10 cellular contexts compared by ENCODE assay signal in the genomic region with DNA sequence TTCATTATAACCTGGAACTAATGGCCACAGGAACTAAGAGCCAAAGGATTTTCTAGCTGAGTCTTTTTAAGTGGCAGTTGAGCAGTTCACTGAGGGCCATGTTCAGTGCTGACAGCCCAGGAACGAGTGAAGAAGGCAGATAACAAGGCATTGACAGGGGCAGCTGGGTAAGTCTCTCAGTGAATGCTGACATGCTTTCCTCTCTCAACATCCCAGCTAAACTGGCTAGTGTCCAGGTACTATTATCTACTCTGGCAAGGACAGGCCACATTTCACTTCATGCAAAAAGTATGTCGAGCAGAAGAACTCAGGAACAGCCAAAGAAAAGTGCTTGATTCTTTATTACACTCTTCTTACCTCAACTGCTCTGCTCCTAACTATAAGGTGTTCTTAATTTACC.
DNase-seq lines count a peak whose midpoint lies in the region; ATAC-seq and TF ChIP-seq lines count a peak whose summit lies in the region.
"Had no signal": no experiment of that assay in that cellular context is flagged by ENCODE, and none has a peak within 500 bp of the region (broad histone marks: within the 10 kb centered on the region; RNA-seq: fewer than 3 reads in every experiment).

No MANE protein-coding gene starts in this region.

- H3K9me3 Mint-ChIP-seq in WTC11 (no peaks in the 10 kb centered on the region), glutamatergic neuron (ENCODE audit: unreplicated experiment) (no peaks in the 10 kb centered on the region)

- H3K27ac Mint-ChIP-seq in WTC11 = peak overlapping the region; percentile 14; the same call in 1 of the 2 replicates
- H3K27ac Mint-ChIP-seq in glutamatergic neuron (ENCODE audit: unreplicated experiment) = peak overlapping the region; percentile 7

- TF ChIP-seq CTCF in WTC11 (IDR thresholded peaks at IDR 0.05) (no peak), glutamatergic neuron (IDR thresholded peaks at IDR 0.05; ENCODE audit: partially characterized antibody, unreplicated experiment) (no peak)

- H3K4me1 Mint-ChIP-seq in WTC11 = peaks cover 47% of the 10 kb centered on the region
- H3K4me1 Mint-ChIP-seq in glutamatergic neuron (ENCODE audit: low read depth, unreplicated experiment) = peaks cover 27% of the 10 kb centered on the region

- no peak overlapping the region for H3K4me3 ChIP-seq in skeletal muscle cell (ENCODE audit: low read depth, low read length)
- H3K4me3 ChIP-seq: lower lobe of right lung had no signal

- H3K4me3 Mint-ChIP-seq in WTC11 (no peak overlapping the region), glutamatergic neuron (ENCODE audit: unreplicated experiment) (no peak overlapping the region)

- H3K36me3 Mint-ChIP-seq in WTC11 = no peaks in the 10 kb centered on the region
- H3K36me3 Mint-ChIP-seq in glutamatergic neuron (ENCODE audit: unreplicated experiment) = no peaks in the 10 kb centered on the region

- H3K27me3 Mint-ChIP-seq in WTC11 (ENCODE audit: low read depth) = no peaks in the 10 kb centered on the region
- H3K27me3 Mint-ChIP-seq in glutamatergic neuron (ENCODE audit: unreplicated experiment) = peaks cover 2% of the 10 kb centered on the region

- POLR2A ChIA-PET in WTC11 (lab: Charles Lee) = no interaction called here

- DNase-seq in NCI-H345 (lab: John Stamatoyannopoulos, UW) = peak; percentile 13
- no peak for DNase-seq in NCI-H345 treated with DMSO at 0.1 percent for 48 hours (lab: John Stamatoyannopoulos, UW; ENCODE audit: unreplicated experiment)
- DNase-seq in WTC11 (ENCODE audit: low spot score) = no peak
- DNase-seq in glutamatergic neuron = no peak
- DNase-seq in skeletal muscle cell (ENCODE audit: low read depth) = peak; percentile 68
- no peak for DNase-seq in KBM-7
- DNase-seq: lower lobe of right lung, NCI-H187 treated with DMSO at 0.1 percent for 48 hours had no signal

- in situ Hi-C loops in KBM-7 (cut with MboI; ENCODE audit: low pct_unique_long_range_greater_than_20kb, low sequenced_read_pairs) = no loop called here

- ATAC-seq in WTC11 = peak; percentile 46
- ATAC-seq in HG03097 (IDR thresholded peaks at IDR 0.05; ENCODE audit: low FRiP score, unreplicated experiment) = no peak
- no peak for ATAC-seq in HG02870 (IDR thresholded peaks at IDR 0.05; ENCODE audit: unreplicated experiment)
- ATAC-seq: lower lobe of right lung had no signal

- CTCF ChIA-PET in WTC11 (lab: Charles Lee) = no interaction called here

TF ChIP-seq in WTC11, 78 proteins besides CTCF, POLR2A, EP300 and RAD21:
- TF ChIP-seq, protein P1, sequence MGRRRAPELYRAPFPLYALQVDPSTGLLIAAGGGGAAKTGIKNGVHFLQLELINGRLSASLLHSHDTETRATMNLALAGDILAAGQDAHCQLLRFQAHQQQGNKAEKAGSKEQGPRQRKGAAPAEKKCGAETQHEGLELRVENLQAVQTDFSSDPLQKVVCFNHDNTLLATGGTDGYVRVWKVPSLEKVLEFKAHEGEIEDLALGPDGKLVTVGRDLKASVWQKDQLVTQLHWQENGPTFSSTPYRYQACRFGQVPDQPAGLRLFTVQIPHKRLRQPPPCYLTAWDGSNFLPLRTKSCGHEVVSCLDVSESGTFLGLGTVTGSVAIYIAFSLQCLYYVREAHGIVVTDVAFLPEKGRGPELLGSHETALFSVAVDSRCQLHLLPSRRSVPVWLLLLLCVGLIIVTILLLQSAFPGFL (CRISPR knock-in tag; IDR thresholded peaks at IDR 0.05; ENCODE audit: borderline replicate concordance) = no peak
- TF ChIP-seq TEAD1 (CRISPR knock-in tag; IDR thresholded peaks at IDR 0.05) = no peak
- TF ChIP-seq ZNF317 (CRISPR knock-in tag; IDR thresholded peaks at IDR 0.05; ENCODE audit: borderline replicate concordance, low read depth) = no peak
- no peak for TF ChIP-seq FOXP1 (CRISPR knock-in tag; IDR thresholded peaks at IDR 0.05; ENCODE audit: borderline replicate concordance)
- TF ChIP-seq, protein P2, sequence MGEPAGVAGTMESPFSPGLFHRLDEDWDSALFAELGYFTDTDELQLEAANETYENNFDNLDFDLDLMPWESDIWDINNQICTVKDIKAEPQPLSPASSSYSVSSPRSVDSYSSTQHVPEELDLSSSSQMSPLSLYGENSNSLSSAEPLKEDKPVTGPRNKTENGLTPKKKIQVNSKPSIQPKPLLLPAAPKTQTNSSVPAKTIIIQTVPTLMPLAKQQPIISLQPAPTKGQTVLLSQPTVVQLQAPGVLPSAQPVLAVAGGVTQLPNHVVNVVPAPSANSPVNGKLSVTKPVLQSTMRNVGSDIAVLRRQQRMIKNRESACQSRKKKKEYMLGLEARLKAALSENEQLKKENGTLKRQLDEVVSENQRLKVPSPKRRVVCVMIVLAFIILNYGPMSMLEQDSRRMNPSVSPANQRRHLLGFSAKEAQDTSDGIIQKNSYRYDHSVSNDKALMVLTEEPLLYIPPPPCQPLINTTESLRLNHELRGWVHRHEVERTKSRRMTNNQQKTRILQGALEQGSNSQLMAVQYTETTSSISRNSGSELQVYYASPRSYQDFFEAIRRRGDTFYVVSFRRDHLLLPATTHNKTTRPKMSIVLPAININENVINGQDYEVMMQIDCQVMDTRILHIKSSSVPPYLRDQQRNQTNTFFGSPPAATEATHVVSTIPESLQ (CRISPR knock-in tag; IDR thresholded peaks at IDR 0.05) = no peak
- no peak for TF ChIP-seq TCF7 (CRISPR knock-in tag; IDR thresholded peaks at IDR 0.05; ENCODE audit: low read depth)
- no peak for TF ChIP-seq ZNF138 (CRISPR knock-in tag; conservative IDR thresholded peaks at IDR 0.05)
- TF ChIP-seq, protein P3, sequence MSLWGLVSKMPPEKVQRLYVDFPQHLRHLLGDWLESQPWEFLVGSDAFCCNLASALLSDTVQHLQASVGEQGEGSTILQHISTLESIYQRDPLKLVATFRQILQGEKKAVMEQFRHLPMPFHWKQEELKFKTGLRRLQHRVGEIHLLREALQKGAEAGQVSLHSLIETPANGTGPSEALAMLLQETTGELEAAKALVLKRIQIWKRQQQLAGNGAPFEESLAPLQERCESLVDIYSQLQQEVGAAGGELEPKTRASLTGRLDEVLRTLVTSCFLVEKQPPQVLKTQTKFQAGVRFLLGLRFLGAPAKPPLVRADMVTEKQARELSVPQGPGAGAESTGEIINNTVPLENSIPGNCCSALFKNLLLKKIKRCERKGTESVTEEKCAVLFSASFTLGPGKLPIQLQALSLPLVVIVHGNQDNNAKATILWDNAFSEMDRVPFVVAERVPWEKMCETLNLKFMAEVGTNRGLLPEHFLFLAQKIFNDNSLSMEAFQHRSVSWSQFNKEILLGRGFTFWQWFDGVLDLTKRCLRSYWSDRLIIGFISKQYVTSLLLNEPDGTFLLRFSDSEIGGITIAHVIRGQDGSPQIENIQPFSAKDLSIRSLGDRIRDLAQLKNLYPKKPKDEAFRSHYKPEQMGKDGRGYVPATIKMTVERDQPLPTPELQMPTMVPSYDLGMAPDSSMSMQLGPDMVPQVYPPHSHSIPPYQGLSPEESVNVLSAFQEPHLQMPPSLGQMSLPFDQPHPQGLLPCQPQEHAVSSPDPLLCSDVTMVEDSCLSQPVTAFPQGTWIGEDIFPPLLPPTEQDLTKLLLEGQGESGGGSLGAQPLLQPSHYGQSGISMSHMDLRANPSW (CRISPR knock-in tag; conservative IDR thresholded peaks at IDR 0.05; ENCODE audit: low read depth) = no peak
- no peak for TF ChIP-seq HMGA2 (CRISPR knock-in tag; IDR thresholded peaks at IDR 0.05)
- no peak for TF ChIP-seq NR3C1 (CRISPR knock-in tag; conservative IDR thresholded peaks at IDR 0.05; ENCODE audit: low read depth)
- no peak for TF ChIP-seq ATF1 (CRISPR knock-in tag; IDR thresholded peaks at IDR 0.05)
- TF ChIP-seq JAZF1 (CRISPR knock-in tag; IDR thresholded peaks at IDR 0.05) = no peak
- TF ChIP-seq, protein P4, sequence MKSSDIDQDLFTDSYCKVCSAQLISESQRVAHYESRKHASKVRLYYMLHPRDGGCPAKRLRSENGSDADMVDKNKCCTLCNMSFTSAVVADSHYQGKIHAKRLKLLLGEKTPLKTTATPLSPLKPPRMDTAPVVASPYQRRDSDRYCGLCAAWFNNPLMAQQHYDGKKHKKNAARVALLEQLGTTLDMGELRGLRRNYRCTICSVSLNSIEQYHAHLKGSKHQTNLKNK (CRISPR knock-in tag; IDR thresholded peaks at IDR 0.05) = no peak
- TF ChIP-seq, protein P5, sequence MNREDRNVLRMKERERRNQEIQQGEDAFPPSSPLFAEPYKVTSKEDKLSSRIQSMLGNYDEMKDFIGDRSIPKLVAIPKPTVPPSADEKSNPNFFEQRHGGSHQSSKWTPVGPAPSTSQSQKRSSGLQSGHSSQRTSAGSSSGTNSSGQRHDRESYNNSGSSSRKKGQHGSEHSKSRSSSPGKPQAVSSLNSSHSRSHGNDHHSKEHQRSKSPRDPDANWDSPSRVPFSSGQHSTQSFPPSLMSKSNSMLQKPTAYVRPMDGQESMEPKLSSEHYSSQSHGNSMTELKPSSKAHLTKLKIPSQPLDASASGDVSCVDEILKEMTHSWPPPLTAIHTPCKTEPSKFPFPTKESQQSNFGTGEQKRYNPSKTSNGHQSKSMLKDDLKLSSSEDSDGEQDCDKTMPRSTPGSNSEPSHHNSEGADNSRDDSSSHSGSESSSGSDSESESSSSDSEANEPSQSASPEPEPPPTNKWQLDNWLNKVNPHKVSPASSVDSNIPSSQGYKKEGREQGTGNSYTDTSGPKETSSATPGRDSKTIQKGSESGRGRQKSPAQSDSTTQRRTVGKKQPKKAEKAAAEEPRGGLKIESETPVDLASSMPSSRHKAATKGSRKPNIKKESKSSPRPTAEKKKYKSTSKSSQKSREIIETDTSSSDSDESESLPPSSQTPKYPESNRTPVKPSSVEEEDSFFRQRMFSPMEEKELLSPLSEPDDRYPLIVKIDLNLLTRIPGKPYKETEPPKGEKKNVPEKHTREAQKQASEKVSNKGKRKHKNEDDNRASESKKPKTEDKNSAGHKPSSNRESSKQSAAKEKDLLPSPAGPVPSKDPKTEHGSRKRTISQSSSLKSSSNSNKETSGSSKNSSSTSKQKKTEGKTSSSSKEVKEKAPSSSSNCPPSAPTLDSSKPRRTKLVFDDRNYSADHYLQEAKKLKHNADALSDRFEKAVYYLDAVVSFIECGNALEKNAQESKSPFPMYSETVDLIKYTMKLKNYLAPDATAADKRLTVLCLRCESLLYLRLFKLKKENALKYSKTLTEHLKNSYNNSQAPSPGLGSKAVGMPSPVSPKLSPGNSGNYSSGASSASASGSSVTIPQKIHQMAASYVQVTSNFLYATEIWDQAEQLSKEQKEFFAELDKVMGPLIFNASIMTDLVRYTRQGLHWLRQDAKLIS (CRISPR knock-in tag; IDR thresholded peaks at IDR 0.05; ENCODE audit: borderline replicate concordance) = no peak
- no peak for TF ChIP-seq ZNF396 (CRISPR knock-in tag; IDR thresholded peaks at IDR 0.05; ENCODE audit: borderline replicate concordance)
- TF ChIP-seq ZNF671 (CRISPR knock-in tag; IDR thresholded peaks at IDR 0.05) = no peak
- no peak for TF ChIP-seq FOXJ3 (CRISPR knock-in tag; IDR thresholded peaks at IDR 0.05; ENCODE audit: borderline replicate concordance)

Comparison
In these comparisons a context has a peak if more than half of its experiments do, and no peak if none do; other contexts are left out.
1. DNase-seq: peak in NCI-H345 (single experiment) and skeletal muscle cell (single experiment); none in NCI-H345 treated with DMSO at 0.1 percent for 48 hours (single experiment), WTC11 (single experiment), glutamatergic neuron (single experiment) and KBM-7 (single experiment).